In the genomic region with DNA sequence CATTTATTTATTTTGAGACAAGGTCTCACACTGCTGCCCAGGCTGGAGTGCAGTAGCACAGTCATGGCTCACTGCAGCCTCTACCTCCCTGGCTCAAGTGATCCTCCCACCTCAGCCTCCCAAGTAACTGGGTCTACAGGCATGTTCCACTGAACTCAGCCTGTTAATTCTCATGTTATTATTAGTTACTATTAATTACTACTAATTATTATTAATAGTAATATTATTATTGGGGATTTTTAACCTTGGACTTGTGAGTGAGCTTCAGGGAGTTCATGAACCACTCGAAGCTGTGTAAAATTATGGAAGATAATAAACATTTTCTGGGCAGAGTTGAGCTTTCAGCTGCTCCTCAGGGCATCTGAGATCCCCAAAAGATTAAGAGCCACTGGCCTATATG, we compare ENCODE assay signal across 1 cellular context.
TF ChIP-seq lines count a peak whose summit lies in the region.

No MANE protein-coding gene starts in this region.

TF ChIP-seq in K562, 482 proteins besides CTCF, POLR2A, EP300 and RAD21:
- TF ChIP-seq L3MBTL2 (IDR thresholded peaks at IDR 0.05) = no peak
- TF ChIP-seq DACH1 (IDR thresholded peaks at IDR 0.05; ENCODE audit: partially characterized antibody) = peak; percentile 84
- no peak for TF ChIP-seq ZSCAN29 (IDR thresholded peaks at IDR 0.05)
